Comparison of ENCODE assay signal across 9 cellular contexts in the genomic region with DNA sequence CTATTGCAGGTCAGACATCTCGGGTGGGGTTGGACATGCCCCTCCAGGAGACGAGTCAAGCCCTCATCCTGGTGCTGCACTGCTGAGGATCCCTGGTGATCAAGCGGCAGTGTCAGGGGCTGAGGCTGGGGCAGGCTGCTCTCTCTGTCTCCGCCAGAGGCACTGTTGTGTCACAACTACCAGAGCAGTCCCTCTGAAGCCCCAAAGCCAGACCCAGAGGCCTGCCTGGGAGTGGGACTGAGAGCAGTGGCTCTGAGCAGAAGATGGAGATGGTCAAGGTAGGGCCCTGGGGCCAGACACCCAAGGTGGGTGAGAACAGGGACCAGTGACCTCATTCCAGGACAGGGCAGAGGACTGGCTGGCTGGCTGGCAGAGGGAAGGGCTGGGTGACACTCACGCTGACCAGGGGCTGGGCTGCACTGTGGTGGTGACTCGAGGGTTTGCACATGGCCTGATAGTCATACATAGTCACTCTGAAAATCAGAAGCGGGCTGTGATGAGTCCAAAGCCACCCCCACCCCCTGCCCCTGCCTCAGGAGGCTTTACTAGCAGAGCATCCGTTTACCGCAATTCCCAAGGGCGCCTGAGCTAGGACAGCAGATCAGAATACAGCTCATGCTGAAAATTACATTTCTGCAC. TPM values are rescaled to one million over a fixed set of nuclear protein-coding genes. Genes with fewer than 3 reads are reported as not detected.
DNase-seq lines count a peak whose midpoint lies in the region; ATAC-seq and TF ChIP-seq lines count a peak whose summit lies in the region.
"Had no signal": no experiment of that assay in that cellular context is flagged by ENCODE, and none has a peak within 500 bp of the region (broad histone marks: within the 10 kb centered on the region; RNA-seq: fewer than 3 reads in every experiment).

No MANE protein-coding gene starts in this region.

- DNase-seq in CD1c-positive myeloid dendritic cell (ENCODE audit: extremely low spot score), result peak; percentile 15
- peak; percentile 84 for DNase-seq in GM23338 (ENCODE audit: low spot score)
- peak; percentile 44 for DNase-seq in SK-MEL-5 (ENCODE audit: low read depth, low spot score)
- DNase-seq in left lobe of liver (ENCODE audit: low spot score), result peak; percentile 60

- no peaks in the 10 kb centered on the region for H3K79me2 ChIP-seq in GM23338 (replicated peaks; ENCODE audit: insufficient read depth)

- H3K4me3 ChIP-seq in GM23338, result no peak overlapping the region
- H3K4me3 ChIP-seq: body of pancreas had no signal

- no peaks in the 10 kb centered on the region for H3F3A ChIP-seq in GM23338 (replicated peaks; ENCODE audit: low read depth)

- H4K20me1 ChIP-seq in GM23338 (replicated peaks; ENCODE audit: insufficient read depth), result no peaks in the 10 kb centered on the region

- H3K27ac Mint-ChIP-seq in GM23338, result no peak overlapping the region

- in situ Hi-C loops in SK-MEL-5 (cut with HindIII; ENCODE audit: low pct_unique_long_range_greater_than_20kb, low sequenced_read_pairs), result no loop called here

- no peak overlapping the region for H3K4me3 Mint-ChIP-seq in GM23338

- peaks cover 1% of the 10 kb centered on the region for H3K4me1 Mint-ChIP-seq in GM23338

- H3K27me3 ChIP-seq in GM23338 (ENCODE audit: insufficient read depth), result peaks cover 5% of the 10 kb centered on the region
- H3K27me3 ChIP-seq: body of pancreas had no signal

- H3K27me3 Mint-ChIP-seq in GM23338 (ENCODE audit: insufficient read depth, low read depth, poor library complexity), result peaks cover 10% of the 10 kb centered on the region

- no peaks in the 10 kb centered on the region; the same call in 2 of the 3 replicates for H3K36me3 Mint-ChIP-seq in GM23338 (ENCODE audit: low read depth)

- TF ChIP-seq CTCF in GM23338 (conservative IDR thresholded peaks at IDR 0.05; ENCODE audit: low read depth in 2 of 2), result peak; percentile 55 to 80

- H3K27ac ChIP-seq in GM23338 (ENCODE audit: low read depth), result no peak overlapping the region
- H3K27ac ChIP-seq: body of pancreas had no signal

- H3K4me2 ChIP-seq in GM23338, result no peak overlapping the region

- H2AFZ ChIP-seq in GM23338, result no peak overlapping the region

- no peaks in the 10 kb centered on the region for H3K36me3 ChIP-seq in GM23338 (ENCODE audit: insufficient read depth)

- peaks cover 1% of the 10 kb centered on the region; the same call in 1 of the 2 replicates for H3K4me1 ChIP-seq in GM23338 (ENCODE audit: insufficient read depth)

- ATAC-seq in GM23338 (peak; percentile 67), left lobe of liver (peak; percentile 15), GM21381 (IDR thresholded peaks at IDR 0.05; ENCODE audit: unreplicated experiment) (no peak), GM19463 (IDR thresholded peaks at IDR 0.05; ENCODE audit: unreplicated experiment) (no peak), GM21619 (IDR thresholded peaks at IDR 0.05; ENCODE audit: unreplicated experiment) (no peak), HG03521 (IDR thresholded peaks at IDR 0.05; ENCODE audit: unreplicated experiment) (no peak)
- ATAC-seq: body of pancreas had no signal

- no peaks in the 10 kb centered on the region; the same call in 2 of the 3 replicates for H3K9me3 Mint-ChIP-seq in GM23338

- H3K9me2 ChIP-seq in GM23338 (ENCODE audit: insufficient read depth), result no peaks in the 10 kb centered on the region

TF ChIP-seq in GM23338, 12 proteins besides CTCF, POLR2A, EP300 and RAD21 (continues in another document):
- TF ChIP-seq, protein P1, sequence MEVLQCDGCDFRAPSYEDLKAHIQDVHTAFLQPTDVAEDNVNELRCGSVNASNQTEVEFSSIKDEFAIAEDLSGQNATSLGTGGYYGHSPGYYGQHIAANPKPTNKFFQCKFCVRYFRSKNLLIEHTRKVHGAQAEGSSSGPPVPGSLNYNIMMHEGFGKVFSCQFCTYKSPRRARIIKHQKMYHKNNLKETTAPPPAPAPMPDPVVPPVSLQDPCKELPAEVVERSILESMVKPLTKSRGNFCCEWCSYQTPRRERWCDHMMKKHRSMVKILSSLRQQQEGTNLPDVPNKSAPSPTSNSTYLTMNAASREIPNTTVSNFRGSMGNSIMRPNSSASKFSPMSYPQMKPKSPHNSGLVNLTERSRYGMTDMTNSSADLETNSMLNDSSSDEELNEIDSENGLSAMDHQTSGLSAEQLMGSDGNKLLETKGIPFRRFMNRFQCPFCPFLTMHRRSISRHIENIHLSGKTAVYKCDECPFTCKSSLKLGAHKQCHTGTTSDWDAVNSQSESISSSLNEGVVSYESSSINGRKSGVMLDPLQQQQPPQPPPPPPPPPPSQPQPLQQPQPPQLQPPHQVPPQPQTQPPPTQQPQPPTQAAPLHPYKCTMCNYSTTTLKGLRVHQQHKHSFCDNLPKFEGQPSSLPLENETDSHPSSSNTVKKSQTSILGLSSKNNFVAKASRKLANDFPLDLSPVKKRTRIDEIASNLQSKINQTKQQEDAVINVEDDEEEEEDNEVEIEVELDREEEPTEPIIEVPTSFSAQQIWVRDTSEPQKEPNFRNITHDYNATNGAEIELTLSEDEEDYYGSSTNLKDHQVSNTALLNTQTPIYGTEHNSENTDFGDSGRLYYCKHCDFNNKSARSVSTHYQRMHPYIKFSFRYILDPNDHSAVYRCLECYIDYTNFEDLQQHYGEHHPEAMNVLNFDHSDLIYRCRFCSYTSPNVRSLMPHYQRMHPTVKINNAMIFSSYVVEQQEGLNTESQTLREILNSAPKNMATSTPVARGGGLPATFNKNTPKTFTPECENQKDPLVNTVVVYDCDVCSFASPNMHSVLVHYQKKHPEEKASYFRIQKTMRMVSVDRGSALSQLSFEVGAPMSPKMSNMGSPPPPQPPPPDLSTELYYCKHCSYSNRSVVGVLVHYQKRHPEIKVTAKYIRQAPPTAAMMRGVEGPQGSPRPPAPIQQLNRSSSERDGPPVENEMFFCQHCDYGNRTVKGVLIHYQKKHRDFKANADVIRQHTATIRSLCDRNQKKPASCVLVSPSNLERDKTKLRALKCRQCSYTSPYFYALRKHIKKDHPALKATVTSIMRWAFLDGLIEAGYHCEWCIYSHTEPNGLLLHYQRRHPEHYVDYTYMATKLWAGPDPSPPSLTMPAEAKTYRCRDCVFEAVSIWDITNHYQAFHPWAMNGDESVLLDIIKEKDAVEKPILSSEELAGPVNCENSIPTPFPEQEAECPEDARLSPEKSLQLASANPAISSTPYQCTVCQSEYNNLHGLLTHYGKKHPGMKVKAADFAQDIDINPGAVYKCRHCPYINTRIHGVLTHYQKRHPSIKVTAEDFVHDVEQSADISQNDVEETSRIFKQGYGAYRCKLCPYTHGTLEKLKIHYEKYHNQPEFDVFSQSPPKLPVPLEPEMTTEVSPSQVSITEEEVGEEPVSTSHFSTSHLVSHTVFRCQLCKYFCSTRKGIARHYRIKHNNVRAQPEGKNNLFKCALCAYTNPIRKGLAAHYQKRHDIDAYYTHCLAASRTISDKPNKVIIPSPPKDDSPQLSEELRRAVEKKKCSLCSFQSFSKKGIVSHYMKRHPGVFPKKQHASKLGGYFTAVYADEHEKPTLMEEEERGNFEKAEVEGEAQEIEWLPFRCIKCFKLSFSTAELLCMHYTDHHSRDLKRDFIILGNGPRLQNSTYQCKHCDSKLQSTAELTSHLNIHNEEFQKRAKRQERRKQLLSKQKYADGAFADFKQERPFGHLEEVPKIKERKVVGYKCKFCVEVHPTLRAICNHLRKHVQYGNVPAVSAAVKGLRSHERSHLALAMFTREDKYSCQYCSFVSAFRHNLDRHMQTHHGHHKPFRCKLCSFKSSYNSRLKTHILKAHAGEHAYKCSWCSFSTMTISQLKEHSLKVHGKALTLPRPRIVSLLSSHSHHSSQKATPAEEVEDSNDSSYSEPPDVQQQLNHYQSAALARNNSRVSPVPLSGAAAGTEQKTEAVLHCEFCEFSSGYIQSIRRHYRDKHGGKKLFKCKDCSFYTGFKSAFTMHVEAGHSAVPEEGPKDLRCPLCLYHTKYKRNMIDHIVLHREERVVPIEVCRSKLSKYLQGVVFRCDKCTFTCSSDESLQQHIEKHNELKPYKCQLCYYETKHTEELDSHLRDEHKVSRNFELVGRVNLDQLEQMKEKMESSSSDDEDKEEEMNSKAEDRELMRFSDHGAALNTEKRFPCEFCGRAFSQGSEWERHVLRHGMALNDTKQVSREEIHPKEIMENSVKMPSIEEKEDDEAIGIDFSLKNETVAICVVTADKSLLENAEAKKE (CRISPR knock-in tag; IDR thresholded peaks at IDR 0.05), result no peak
- TF ChIP-seq STAT1 (IDR thresholded peaks at IDR 0.05; ENCODE audit: unreplicated experiment) (no peak), NANOG (IDR thresholded peaks at IDR 0.05; ENCODE audit: borderline replicate concordance) (no peak), ETS1 (IDR thresholded peaks at IDR 0.05) (no peak), ZNF331 (CRISPR knock-in tag; IDR thresholded peaks at IDR 0.05; ENCODE audit: low read depth) (no peak), JUNB (IDR thresholded peaks at IDR 0.05; ENCODE audit: unreplicated experiment) (no peak), EZH2 (IDR thresholded peaks at IDR 0.05; ENCODE audit: low read depth, unreplicated experiment) (no peak), CREB1 (CRISPR knock-in tag; IDR thresholded peaks at IDR 0.05; ENCODE audit: low read depth) (no peak), POLR2AphosphoS5 (IDR thresholded peaks at IDR 0.05; ENCODE audit: low read depth) (no peak), EZH2phosphoT487 (IDR thresholded peaks at IDR 0.05; ENCODE audit: unreplicated experiment) (no peak), ZNF114 (CRISPR knock-in tag; IDR thresholded peaks at IDR 0.05) (no peak)

RNA-seq across cellular contexts. Expression of gene LRTM2, which starts 19.6 kb away (rescaled TPM):
- total RNA-seq in GM23338 (2014; rRNA removed; shearing (Covaris generic)), result 0.12 TPM in 1 of 2 replicates, not detected in the other
- polyA plus RNA-seq in GM23338 (2016; fragmentation: Nextera tagmentation; extraction: Ambion mirVana), result 0.08 TPM in 1 of 2 replicates, not detected in the other
- not detected in 2 replicates for total RNA-seq in SK-MEL-5 (2014; rRNA removed; shearing (Covaris generic))
- polyA plus RNA-seq in SK-MEL-5 (2015; cell fraction: cytosol; rRNA removed), result not detected in 2 replicates
- polyA plus RNA-seq in SK-MEL-5 (2015; cell fraction: nucleus; rRNA removed), result not detected in 2 replicates
- not detected for total RNA-seq in left lobe of liver
- total RNA-seq: body of pancreas had no signal

Comparison
In these comparisons a context has a peak if more than half of its experiments do, and no peak if none do; other contexts are left out.
1. DNase-seq: peak in every context shown above with its lines; median percentile 84 in GM23338; 60 in left lobe of liver; 44 in SK-MEL-5; 15 in CD1c-positive myeloid dendritic cell.
2. ATAC-seq: peak in GM23338 (single experiment) and left lobe of liver (single experiment); none in GM21381 (single experiment), GM19463 (single experiment), GM21619 (single experiment) and HG03521 (single experiment).